ENCODE assay signal across 22 cellular contexts in genomic region chr1:176939993-176940392, GRCh38.
DNase-seq lines count a peak whose midpoint lies in the region; ATAC-seq and TF ChIP-seq lines count a peak whose summit lies in the region.
"Had no signal": no experiment of that assay in that cellular context is flagged by ENCODE, and none has a peak within 500 bp of the region (broad histone marks: within the 10 kb centered on the region; RNA-seq: fewer than 3 reads in every experiment).

No MANE protein-coding gene starts in this region.

- peak overlapping the region; percentile 56 for H3K4me3 Mint-ChIP-seq in endothelial cell (ENCODE audit: unreplicated experiment)
- H3K4me3 Mint-ChIP-seq: CD4-positive, CD25-positive, alpha-beta regulatory T cell; IgD-negative memory B cell had no signal

- H3K4me3 ChIP-seq in heart left ventricle (no peak overlapping the region), left ventricle myocardium inferior (no peak overlapping the region), PC-3 (ENCODE audit: low read length) (no peak overlapping the region), ascending aorta (no peak overlapping the region), ovary (no peak overlapping the region)
- H3K4me3 ChIP-seq: BLaER1 had no signal

- POLR2A ChIA-PET in PC-3 (lab: Charles Lee; ENCODE audit: unreplicated experiment): no interaction called here

- no peaks in the 10 kb centered on the region for H3K9me3 ChIP-seq in heart left ventricle
- no peaks in the 10 kb centered on the region for H3K9me3 ChIP-seq in left ventricle myocardium inferior (replicated peaks)
- H3K9me3 ChIP-seq in PC-3 (ENCODE audit: low read length): no peaks in the 10 kb centered on the region
- no peaks in the 10 kb centered on the region for H3K9me3 ChIP-seq in ascending aorta
- no peaks in the 10 kb centered on the region for H3K9me3 ChIP-seq in ovary

- H3K36me3 ChIP-seq in heart left ventricle (no peaks in the 10 kb centered on the region), left ventricle myocardium inferior (no peaks in the 10 kb centered on the region), PC-3 (ENCODE audit: low read depth, low read length) (no peaks in the 10 kb centered on the region), ascending aorta (no peaks in the 10 kb centered on the region), ovary (no peaks in the 10 kb centered on the region)
- H3K36me3 ChIP-seq: BLaER1 had no signal

- H2AFZ ChIP-seq in PC-3 (ENCODE audit: low read length): no peak overlapping the region

- TF ChIP-seq EP300 in ovary (IDR thresholded peaks at IDR 0.05): no peak

- H3K27me3 Mint-ChIP-seq in endothelial cell (ENCODE audit: unreplicated experiment): no peaks in the 10 kb centered on the region
- H3K27me3 Mint-ChIP-seq: CD4-positive, CD25-positive, alpha-beta regulatory T cell had no signal

- H4K20me1 ChIP-seq in PC-3 (ENCODE audit: low read length): no peaks in the 10 kb centered on the region
- H4K20me1 ChIP-seq: BLaER1 had no signal

- no peak overlapping the region for H3K4me2 ChIP-seq in PC-3 (ENCODE audit: low read length)
- H3K4me2 ChIP-seq: BLaER1 had no signal

- H3K27ac Mint-ChIP-seq in endothelial cell (ENCODE audit: unreplicated experiment): no peak overlapping the region
- H3K27ac Mint-ChIP-seq: CD4-positive, CD25-positive, alpha-beta regulatory T cell; IgD-negative memory B cell had no signal

- H3K4me1 Mint-ChIP-seq in endothelial cell (ENCODE audit: unreplicated experiment): no peaks in the 10 kb centered on the region
- H3K4me1 Mint-ChIP-seq: CD4-positive, CD25-positive, alpha-beta regulatory T cell; IgD-negative memory B cell had no signal

- no TSS peak for BruUV-seq in PC-3 (replicated peaks; lab: Mats Ljungman, UMichigan)

- WGBS in heart left ventricle, 4 donors: 60 to 72% (median 68%) methylated on average over 2 of the region's 2 CpGs
- 76 to 92% (median 78%) methylated on average over 2 of the region's 2 CpGs for WGBS in ovary, 3 donors

- DNase-seq in heart left ventricle: no peak
- DNase-seq in left ventricle myocardium inferior: no peak
- peak; percentile 8 for DNase-seq in PC-3
- no peak for DNase-seq in endothelial cell (ENCODE audit: low spot score)
- no peak for DNase-seq in ascending aorta (ENCODE audit: low spot score in 2 of 2)
- no peak for DNase-seq in NCI-H146 (lab: John Stamatoyannopoulos, UW)
- no peak for DNase-seq in ovary
- DNase-seq: CD4-positive, CD25-positive, alpha-beta regulatory T cell; DMS153; DND-41; NCI-H1092; NCI-H1436; NCI-H1930; NCI-H446 treated with DMSO at 0.1 percent for 48 hours; NCI-H526; NCI-H82; NK-92 treated with Interleukin-12 subunit alpha and Interleukin-12 subunit beta, amount 100 ng/mL, for 24 hours; RPMI8226; SHP77 treated with DMSO at 0.1 percent for 48 hours had no signal

- no peaks in the 10 kb centered on the region for H3F3A ChIP-seq in PC-3 (ENCODE audit: low read length, unreplicated experiment)

- no peak overlapping the region for H3K9ac ChIP-seq in PC-3 (ENCODE audit: low read length)
- H3K9ac ChIP-seq: BLaER1 had no signal

- H3K27me3 ChIP-seq in heart left ventricle: no peaks in the 10 kb centered on the region
- H3K27me3 ChIP-seq in left ventricle myocardium inferior (ENCODE audit: low read depth): no peaks in the 10 kb centered on the region
- H3K27me3 ChIP-seq in PC-3 (ENCODE audit: low read length): no peaks in the 10 kb centered on the region
- H3K27me3 ChIP-seq in ascending aorta: no peaks in the 10 kb centered on the region
- H3K27me3 ChIP-seq in ovary: no peaks in the 10 kb centered on the region
- H3K27me3 ChIP-seq: BLaER1 had no signal

- ATAC-seq in heart left ventricle (peak in 3 of 4 donors; percentile 28 to 82 (median 61)), PC-3 (no peak)
- ATAC-seq: HCT116 had no signal

- H3K9me3 Mint-ChIP-seq in endothelial cell (ENCODE audit: unreplicated experiment): peaks cover 8% of the 10 kb centered on the region

- intact Hi-C loops in heart left ventricle (cut with DNase I) (no loop called here), left ventricle myocardium inferior (cut with micrococcal nuclease) (no loop called here), PC-3 (cut with micrococcal nuclease) (no loop called here), ascending aorta (cut with DNase I) (no loop called here), ovary (cut with DNase I) (no loop called here)

- no peaks in the 10 kb centered on the region for H3K79me2 ChIP-seq in PC-3 (ENCODE audit: low read length)

- peaks cover 60% of the 10 kb centered on the region for H3K36me3 Mint-ChIP-seq in endothelial cell (ENCODE audit: low read depth, unreplicated experiment)
- H3K36me3 Mint-ChIP-seq: CD4-positive, CD25-positive, alpha-beta regulatory T cell; IgD-negative memory B cell had no signal

- TF ChIP-seq CTCF in heart left ventricle (IDR thresholded peaks at IDR 0.05) (no peak), left ventricle myocardium inferior (IDR thresholded peaks at IDR 0.05; ENCODE audit: borderline replicate concordance) (no peak), PC-3 (conservative IDR thresholded peaks at IDR 0.05; ENCODE audit: low read depth, low read length) (no peak), endothelial cell (IDR thresholded peaks at IDR 0.05; ENCODE audit: unreplicated experiment) (no peak), ascending aorta (IDR thresholded peaks at IDR 0.05) (no peak), ovary (IDR thresholded peaks at IDR 0.05) (no peak)

- TF ChIP-seq POLR2A in heart left ventricle (IDR thresholded peaks at IDR 0.05): no peak
- no peak for TF ChIP-seq POLR2A in ovary (IDR thresholded peaks at IDR 0.05)

- H3K27ac ChIP-seq in heart left ventricle (peak overlapping the region in 1 of 12 donors; percentile 0), left ventricle myocardium inferior (replicated peaks) (no peak overlapping the region), PC-3 (ENCODE audit: low read length) (no peak overlapping the region), ascending aorta (no peak overlapping the region), ovary (no peak overlapping the region)
- H3K27ac ChIP-seq: BLaER1 had no signal

- H3K9me2 ChIP-seq in PC-3 (replicated peaks; ENCODE audit: low read length): no peaks in the 10 kb centered on the region

- CTCF ChIA-PET in PC-3 (lab: Charles Lee): no interaction called here

- H3K4me1 ChIP-seq in heart left ventricle (peaks cover 0 to 5% (median 0%) of the 10 kb centered on the region in 12 donors), left ventricle myocardium inferior (peaks cover 5% of the 10 kb centered on the region), PC-3 (ENCODE audit: insufficient read depth, low read length) (no peaks in the 10 kb centered on the region), ascending aorta (no peaks in the 10 kb centered on the region), ovary (ENCODE audit: insufficient read depth) (no peaks in the 10 kb centered on the region)
